In the genomic region with DNA sequence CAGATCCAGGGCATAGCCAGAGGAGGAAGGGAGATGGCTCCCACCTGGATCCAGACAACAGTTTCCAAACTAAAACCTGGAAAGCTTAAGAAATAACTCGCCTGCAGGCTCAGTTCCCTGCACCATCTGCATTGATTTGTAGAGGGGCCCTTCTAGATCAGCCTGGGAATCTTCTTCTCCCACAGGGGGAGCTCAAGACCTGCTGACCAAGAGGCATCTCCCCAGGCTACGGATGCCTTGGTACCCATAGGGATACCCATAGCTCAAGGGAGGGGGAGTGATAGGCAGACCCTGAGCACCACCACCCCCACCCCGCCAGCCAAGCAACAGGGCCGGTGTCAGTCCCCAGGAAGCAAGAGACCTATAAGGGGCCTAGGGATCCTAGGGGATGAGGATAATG, we compare ENCODE assay signal across 9 cellular contexts. TPM values are rescaled to one million over a fixed set of nuclear protein-coding genes. Genes with fewer than 3 reads are reported as not detected.
DNase-seq lines count a peak whose midpoint lies in the region; ATAC-seq and TF ChIP-seq lines count a peak whose summit lies in the region.
"Had no signal": no experiment of that assay in that cellular context is flagged by ENCODE, and none has a peak within 500 bp of the region (broad histone marks: within the 10 kb centered on the region; RNA-seq: fewer than 3 reads in every experiment).

No MANE protein-coding gene starts in this region.

- ATAC-seq in GM19395 (IDR thresholded peaks at IDR 0.05; ENCODE audit: unreplicated experiment) (peak; percentile 69), GM19467 (IDR thresholded peaks at IDR 0.05; ENCODE audit: unreplicated experiment) (no peak), HG03108 (IDR thresholded peaks at IDR 0.05; ENCODE audit: unreplicated experiment) (no peak)
- ATAC-seq in stimulated activated naive CD8-positive, alpha-beta T cell treated with anti-CD3 and anti-CD28 coated beads, Interleukin-15, amount 100 ng/mL, for 72 hours: peak; percentile 82

- H3K9me3 ChIP-seq in ascending aorta: no peaks in the 10 kb centered on the region
- H3K9me3 ChIP-seq: thoracic aorta had no signal

- no peak for TF ChIP-seq CTCF in ascending aorta (IDR thresholded peaks at IDR 0.05)

- H3K4me3 Mint-ChIP-seq in stimulated activated naive CD8-positive, alpha-beta T cell treated with anti-CD3 and anti-CD28 coated beads, Interleukin-15, amount 100 ng/mL, for 72 hours: no peak overlapping the region

- no peak overlapping the region for H3K27ac ChIP-seq in ascending aorta
- H3K27ac ChIP-seq: thoracic aorta had no signal

- no peaks in the 10 kb centered on the region for H3K27me3 ChIP-seq in ascending aorta

- no peak overlapping the region for H3K27ac Mint-ChIP-seq in stimulated activated naive CD8-positive, alpha-beta T cell treated with anti-CD3 and anti-CD28 coated beads, Interleukin-15, amount 100 ng/mL, for 72 hours

- no peaks in the 10 kb centered on the region for H3K9me3 Mint-ChIP-seq in stimulated activated naive CD8-positive, alpha-beta T cell treated with anti-CD3 and anti-CD28 coated beads, Interleukin-15, amount 100 ng/mL, for 72 hours

- peaks cover 8% of the 10 kb centered on the region for H3K27me3 Mint-ChIP-seq in stimulated activated naive CD8-positive, alpha-beta T cell treated with anti-CD3 and anti-CD28 coated beads, Interleukin-15, amount 100 ng/mL, for 72 hours

- H3K4me1 ChIP-seq in ascending aorta: no peaks in the 10 kb centered on the region

- peak; percentile 54 for DNase-seq in D341Med (ENCODE audit: low spot score)
- DNase-seq in NCI-H524 treated with DMSO at 0.1 percent for 48 hours (lab: John Stamatoyannopoulos, UW): peak; percentile 32
- peak; percentile 65 for DNase-seq in ecto neural progenitor cell (ENCODE audit: low spot score)
- peak; percentile 14 to 23 for DNase-seq in stimulated activated naive CD8-positive, alpha-beta T cell treated with anti-CD3 and anti-CD28 coated beads, Interleukin-15, amount 100 ng/mL, for 72 hours
- no peak for DNase-seq in ascending aorta (ENCODE audit: low spot score in 2 of 2)

- H3K4me1 Mint-ChIP-seq in stimulated activated naive CD8-positive, alpha-beta T cell treated with anti-CD3 and anti-CD28 coated beads, Interleukin-15, amount 100 ng/mL, for 72 hours: no peaks in the 10 kb centered on the region

- H3K36me3 ChIP-seq in ascending aorta: no peaks in the 10 kb centered on the region
- H3K36me3 ChIP-seq: thoracic aorta had no signal

- H3K4me3 ChIP-seq in ascending aorta: no peak overlapping the region
- H3K4me3 ChIP-seq: thoracic aorta had no signal

- intact Hi-C loops in ascending aorta (cut with DNase I): no loop called here

RNA-seq across cellular contexts. Expression of a gene that starts 28.0 kb away (rescaled TPM):
- total RNA-seq in ascending aorta: not detected

Comparison
In these comparisons a context has a peak if more than half of its experiments do, and no peak if none do; other contexts are left out.
1. DNase-seq: peak in D341Med (single experiment), NCI-H524 treated with DMSO at 0.1 percent for 48 hours (single experiment), ecto neural progenitor cell (single experiment) and stimulated activated naive CD8-positive, alpha-beta T cell treated with anti-CD3 and anti-CD28 coated beads, Interleukin-15, amount 100 ng/mL, for 72 hours (2 of 2); none in ascending aorta (0 of 2).
2. ATAC-seq: peak in GM19395 (single experiment) and stimulated activated naive CD8-positive, alpha-beta T cell treated with anti-CD3 and anti-CD28 coated beads, Interleukin-15, amount 100 ng/mL, for 72 hours (single experiment); none in GM19467 (single experiment) and HG03108 (single experiment).